ENCODE assay signal across 8 cellular contexts in genomic region chr9:131407717-131408195, GRCh38. TPM values are rescaled to one million over a fixed set of nuclear protein-coding genes. Genes with fewer than 3 reads are reported as not detected.
DNase-seq lines count a peak whose midpoint lies in the region; ATAC-seq and TF ChIP-seq lines count a peak whose summit lies in the region.

No MANE protein-coding gene starts in this region.

- H3K4me1 Mint-ChIP-seq in activated naive CD4-positive, alpha-beta T cell treated with anti-CD3 and anti-CD28 coated beads for 36 hours (ENCODE audit: low read depth) = peaks cover 87% of the 10 kb centered on the region

- no peaks in the 10 kb centered on the region for H3K27me3 ChIP-seq in BLaER1 treated with 17β-estradiol and CSF1 and Interleukin-3, amounts not matched to agents 10 nM and 100 nM
- no peaks in the 10 kb centered on the region for H3K27me3 ChIP-seq in osteoblast (ENCODE audit: insufficient read depth, low read length)

- H3K4me2 ChIP-seq in BLaER1 treated with 17β-estradiol and CSF1 and Interleukin-3, amounts not matched to agents 10 nM and 100 nM = peak overlapping the region; percentile 72 to 89 (median 80)
- H3K4me2 ChIP-seq in osteoblast (ENCODE audit: insufficient read depth, low read length) = peak overlapping the region; percentile 72

- H3K9me3 Mint-ChIP-seq in activated naive CD4-positive, alpha-beta T cell treated with anti-CD3 and anti-CD28 coated beads for 36 hours = no peaks in the 10 kb centered on the region

- peaks cover 99 to 100% (median 100%) of the 10 kb centered on the region in 11 experiments for H4K20me1 ChIP-seq in BLaER1 treated with 17β-estradiol and CSF1 and Interleukin-3, amounts not matched to agents 10 nM and 100 nM
- H4K20me1 ChIP-seq in osteoblast (ENCODE audit: insufficient read depth, low read length) = peaks cover 86% of the 10 kb centered on the region

- no peak for ATAC-seq in HG03045 (IDR thresholded peaks at IDR 0.05; ENCODE audit: unreplicated experiment)

- peaks cover 12 to 84% (median 63%) of the 10 kb centered on the region in 11 experiments; a peak in 21 of 22 replicates for H3K36me3 ChIP-seq in BLaER1 treated with 17β-estradiol and CSF1 and Interleukin-3, amounts not matched to agents 10 nM and 100 nM
- no peaks in the 10 kb centered on the region for H3K36me3 ChIP-seq in osteoblast (ENCODE audit: insufficient read depth, low read length)

- H3K4me3 Mint-ChIP-seq in activated naive CD4-positive, alpha-beta T cell treated with anti-CD3 and anti-CD28 coated beads for 36 hours = peak overlapping the region; percentile 56

- TF ChIP-seq CTCF in foreskin fibroblast (IDR thresholded peaks at IDR 0.05; ENCODE audit: low read depth, low read length) (peak; percentile 5), osteoblast (IDR thresholded peaks at IDR 0.05; ENCODE audit: extremely low read depth, low read depth, low read length) (peak; percentile 44)

- intact Hi-C loops in activated naive CD4-positive, alpha-beta T cell treated with anti-CD3 and anti-CD28 coated beads for 36 hours (cut with micrococcal nuclease) = loop anchor here (5.0 kb wide), 1 partner anchor 35 kb away; no protein-coding TSS in a partner anchor

- peak overlapping the region in 9 of 11 experiments; percentile 0 to 84 (median 38); a peak in 11 of 22 replicates for H3K27ac ChIP-seq in BLaER1 treated with 17β-estradiol and CSF1 and Interleukin-3, amounts not matched to agents 10 nM and 100 nM
- H3K27ac ChIP-seq in osteoblast (ENCODE audit: low read depth, low read length) = peak overlapping the region; percentile 81

- peaks cover 5% of the 10 kb centered on the region for H3K36me3 Mint-ChIP-seq in activated naive CD4-positive, alpha-beta T cell treated with anti-CD3 and anti-CD28 coated beads for 36 hours (ENCODE audit: low read depth)

- peaks cover 100% of the 10 kb centered on the region for H3K79me2 ChIP-seq in osteoblast (ENCODE audit: insufficient read depth, low read length)

- no peaks in the 10 kb centered on the region for H3K27me3 Mint-ChIP-seq in activated naive CD4-positive, alpha-beta T cell treated with anti-CD3 and anti-CD28 coated beads for 36 hours (ENCODE audit: low read depth)

- peak overlapping the region; percentile 75 for H3K27ac Mint-ChIP-seq in activated naive CD4-positive, alpha-beta T cell treated with anti-CD3 and anti-CD28 coated beads for 36 hours

- DNase-seq in NCI-H2029 (lab: John Stamatoyannopoulos, UW) (peak; percentile 69), foreskin fibroblast (peak in 1 of 2 donors; percentile 48), osteoblast (ENCODE audit: insufficient read length, low spot score, missing footprints) (peak; percentile 93), NCI-H1105 (lab: John Stamatoyannopoulos, UW) (no peak), NAMALWA (ENCODE audit: low spot score) (no peak)
- DNase-seq in activated naive CD4-positive, alpha-beta T cell treated with anti-CD3 and anti-CD28 coated beads for 36 hours = peak; percentile 65

- peaks cover 78 to 84% (median 83%) of the 10 kb centered on the region in 10 experiments for H3K4me1 ChIP-seq in BLaER1 treated with 17β-estradiol and CSF1 and Interleukin-3, amounts not matched to agents 10 nM and 100 nM
- H3K4me1 ChIP-seq in osteoblast (ENCODE audit: insufficient read depth, low read length) = peaks cover 69% of the 10 kb centered on the region

- peaks cover 6 to 28% (median 16%) of the 10 kb centered on the region in 11 experiments; a peak in 21 of 22 replicates for H3K9me3 ChIP-seq in BLaER1 treated with 17β-estradiol and CSF1 and Interleukin-3, amounts not matched to agents 10 nM and 100 nM (replicated peaks in 1 of 11)
- no peaks in the 10 kb centered on the region for H3K9me3 ChIP-seq in osteoblast (ENCODE audit: low read depth, low read length)

- H3K4me3 ChIP-seq in BLaER1 treated with 17β-estradiol and CSF1 and Interleukin-3, amounts not matched to agents 10 nM and 100 nM = peak overlapping the region in 1 of 10 experiments; percentile 5; a peak in 1 of 20 replicates
- peak overlapping the region in 1 of 2 donors; percentile 37 for H3K4me3 ChIP-seq in foreskin fibroblast (ENCODE audit: low read depth in 1 of 2, low read length in 2 of 2)
- peak overlapping the region; percentile 24 for H3K4me3 ChIP-seq in osteoblast (ENCODE audit: insufficient read depth, low read length)

- H2AFZ ChIP-seq in osteoblast (ENCODE audit: low read length) = no peak overlapping the region

- CTCF ChIA-PET in activated naive CD4-positive, alpha-beta T cell treated with anti-CD3 and anti-CD28 coated beads for 36 hours (lab: Charles Lee) = interaction anchor here (0.7 to 1.9 kb wide), 3 partner anchors 10 to 93 kb away, joined by 3 to 6 read pairs (median 3); no protein-coding TSS in a partner anchor

- peak overlapping the region in 5 of 11 experiments; percentile 5 to 34 (median 11); a peak in 5 of 22 replicates for H3K9ac ChIP-seq in BLaER1 treated with 17β-estradiol and CSF1 and Interleukin-3, amounts not matched to agents 10 nM and 100 nM

RNA-seq across cellular contexts. Expression of gene PRRC2B, which starts 13.9 kb away (rescaled TPM):
- 100 to 1,000 TPM; 157 to 171 TPM for total RNA-seq in activated naive CD4-positive, alpha-beta T cell treated with anti-CD3 and anti-CD28 coated beads for 36 hours
- total RNA-seq in osteoblast = 61.6 and 70.9 TPM in 2 replicates

Comparison
In these comparisons a context has a peak if more than half of its experiments do, and no peak if none do; other contexts are left out.
1. DNase-seq: peak in NCI-H2029 (single experiment), activated naive CD4-positive, alpha-beta T cell treated with anti-CD3 and anti-CD28 coated beads for 36 hours (single experiment) and osteoblast (single experiment); none in NCI-H1105 (single experiment) and NAMALWA (single experiment).